In the genomic region with DNA sequence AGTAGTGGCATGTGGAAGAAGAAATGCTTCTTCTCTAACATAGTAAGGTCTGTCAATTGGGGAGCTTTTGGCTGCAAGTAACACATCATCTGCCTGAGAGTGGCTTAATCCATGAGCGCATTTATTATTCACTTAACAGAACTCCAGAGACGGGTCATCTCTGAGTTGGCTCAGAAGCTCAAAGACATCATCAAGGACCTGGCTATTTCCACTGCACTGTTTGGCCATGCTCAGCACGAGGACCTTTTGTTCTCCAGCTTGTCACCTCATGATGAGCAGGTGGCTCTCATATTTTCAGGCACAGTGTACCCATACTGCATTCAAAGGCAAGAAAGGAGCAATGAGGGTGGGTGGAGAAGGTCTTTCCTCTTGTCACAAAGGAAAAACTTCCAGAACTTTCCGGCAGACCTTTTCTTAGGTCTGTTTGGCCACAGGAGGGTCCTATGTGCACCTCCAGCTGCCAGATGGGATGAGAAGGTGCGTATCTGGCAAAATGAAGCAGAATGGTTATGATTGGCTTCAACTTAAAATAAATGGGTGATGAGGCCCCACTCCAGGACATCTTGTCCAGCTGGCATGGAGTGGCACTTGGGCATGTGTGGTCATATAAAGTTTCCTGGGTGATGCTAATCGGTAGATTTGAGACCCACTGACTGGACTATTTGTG, we compare ENCODE assay signal across 1 cellular context.
TF ChIP-seq lines count a peak whose summit lies in the region.

No MANE protein-coding gene starts in this region.

TF ChIP-seq in K562, 482 proteins besides CTCF, POLR2A, EP300 and RAD21 (continued from another document):
- TF ChIP-seq, protein P1, sequence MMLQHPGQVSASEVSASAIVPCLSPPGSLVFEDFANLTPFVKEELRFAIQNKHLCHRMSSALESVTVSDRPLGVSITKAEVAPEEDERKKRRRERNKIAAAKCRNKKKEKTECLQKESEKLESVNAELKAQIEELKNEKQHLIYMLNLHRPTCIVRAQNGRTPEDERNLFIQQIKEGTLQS (IDR thresholded peaks at IDR 0.05) = 0 out of 2 replicates have a peak, but pooled peaks have one; percentile 8
- TF ChIP-seq, protein P1 (CRISPR knock-in tag; conservative IDR thresholded peaks at IDR 0.05) = no peak
- TF ChIP-seq, protein P2, sequence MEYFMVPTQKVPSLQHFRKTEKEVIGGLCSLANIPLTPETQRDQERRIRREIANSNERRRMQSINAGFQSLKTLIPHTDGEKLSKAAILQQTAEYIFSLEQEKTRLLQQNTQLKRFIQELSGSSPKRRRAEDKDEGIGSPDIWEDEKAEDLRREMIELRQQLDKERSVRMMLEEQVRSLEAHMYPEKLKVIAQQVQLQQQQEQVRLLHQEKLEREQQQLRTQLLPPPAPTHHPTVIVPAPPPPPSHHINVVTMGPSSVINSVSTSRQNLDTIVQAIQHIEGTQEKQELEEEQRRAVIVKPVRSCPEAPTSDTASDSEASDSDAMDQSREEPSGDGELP (CRISPR knock-in tag; IDR thresholded peaks at IDR 0.05; ENCODE audit: borderline replicate concordance) = no peak
